ENCODE assay signal across 1 cellular context in genomic region chr2:173090973-173091660, GRCh38.
TF ChIP-seq lines count a peak whose summit lies in the region.

No MANE protein-coding gene starts in this region.

TF ChIP-seq in IMR-90, 13 proteins besides CTCF, POLR2A, EP300 and RAD21 (continued from another document):
- no peak for TF ChIP-seq ELK1 (IDR thresholded peaks at IDR 0.05; ENCODE audit: borderline replicate concordance, low read depth, low read length)
- TF ChIP-seq MAFK (IDR thresholded peaks at IDR 0.05; ENCODE audit: low read depth, low read length) = peak; percentile 91
- TF ChIP-seq USF2 (IDR thresholded peaks at IDR 0.05; ENCODE audit: low read depth, low read length) = no peak
- TF ChIP-seq NFE2L2 (IDR thresholded peaks at IDR 0.05; ENCODE audit: low read depth, low read length) = peak; percentile 65
- TF ChIP-seq RFX5 (IDR thresholded peaks at IDR 0.05; ENCODE audit: low read depth, low read length) = no peak
TF ChIP-seq in IMR-90: peak in this region for 2.
